ENCODE assay signal across 28 cellular contexts in the genomic region with DNA sequence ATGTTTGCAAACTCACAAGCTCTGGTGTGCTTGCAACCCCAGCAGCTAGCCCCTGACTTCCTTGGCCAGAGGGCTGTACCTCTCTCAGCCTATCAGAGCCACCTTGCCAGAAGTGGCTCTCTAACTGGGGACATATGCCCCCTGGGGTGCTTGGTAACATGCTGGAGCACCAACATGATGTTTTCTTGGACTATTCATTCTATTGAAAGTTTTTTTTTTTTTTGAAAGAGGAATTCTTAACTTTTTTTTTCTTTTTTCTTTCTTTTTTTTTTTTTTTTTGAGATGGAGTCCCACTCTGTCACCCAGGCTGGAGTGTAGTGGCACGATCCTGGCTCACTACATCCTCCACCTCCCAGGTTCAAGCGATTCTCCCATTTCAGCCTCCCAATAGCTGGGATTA. TPM values are rescaled to one million over a fixed set of nuclear protein-coding genes. Genes with fewer than 3 reads are reported as not detected.
"Had no signal": no experiment of that assay in that cellular context is flagged by ENCODE, and none has a peak within 500 bp of the region (broad histone marks: within the 10 kb centered on the region; RNA-seq: fewer than 3 reads in every experiment).

No MANE protein-coding gene starts in this region.

- H3K27me3 ChIP-seq: colonic mucosa, gastrocnemius medialis had no signal

- H3K27ac ChIP-seq: colonic mucosa, epithelial cell of prostate, esophagus squamous epithelium, gastrocnemius medialis, heart right ventricle, left lung, lower lobe of right lung had no signal

- H3K4me3 Mint-ChIP-seq: dendritic cell treated with granulocyte-macrophage colony-stimulating factor and Interleukin-4, amounts not matched to agents 40 ng/mL and 50 ng/mL, for 4 days; effector memory CD8-positive, alpha-beta T cell; endodermal cell; memory B cell had no signal

- DNase-seq: colonic mucosa; cortex of kidney; effector CD8-positive, alpha-beta T cell; effector memory CD8-positive, alpha-beta T cell; endodermal cell; erythroblast; esophagus squamous epithelium; foreskin fibroblast; foreskin melanocyte; gastrocnemius medialis; glutamatergic neuron; head of caudate nucleus; heart right ventricle; hippocampal formation; left cardiac atrium; left lung; left ventricle myocardium superior; lower lobe of right lung; mesendoderm; mucosa of descending colon had no signal

- H3K9me3 ChIP-seq: colonic mucosa, esophagus squamous epithelium, gastrocnemius medialis, left lung, lower lobe of right lung, mucosa of descending colon had no signal

- H3K4me3 ChIP-seq: colonic mucosa, esophagus squamous epithelium, gastrocnemius medialis, heart right ventricle, left lung, lower lobe of right lung, mucosa of descending colon had no signal

- H3K36me3 ChIP-seq: colonic mucosa, esophagus squamous epithelium, gastrocnemius medialis, heart right ventricle, left lung, lower lobe of right lung had no signal

- H3K9me3 Mint-ChIP-seq: effector memory CD8-positive, alpha-beta T cell had no signal

- H3K4me1 ChIP-seq: colonic mucosa, gastrocnemius medialis, heart right ventricle, left lung, lower lobe of right lung had no signal

- H3K27ac Mint-ChIP-seq: dendritic cell treated with granulocyte-macrophage colony-stimulating factor and Interleukin-4, amounts not matched to agents 40 ng/mL and 50 ng/mL, for 4 days; effector memory CD8-positive, alpha-beta T cell; endodermal cell; memory B cell had no signal

RNA-seq across cellular contexts. Expression of a gene that starts 14.7 kb away (rescaled TPM):
- total RNA-seq: dermis microvascular lymphatic vessel endothelial cell, glomerular endothelial cell, heart right ventricle, kidney epithelial cell, left ventricle myocardium superior, lung microvascular endothelial cell, myocyte had no signal
